Comparison of ENCODE assay signal across 9 cellular contexts in genomic region chr2:120346667-120347358, GRCh38. TPM values are rescaled to one million over a fixed set of nuclear protein-coding genes. Genes with fewer than 3 reads are reported as not detected.
DNase-seq lines count a peak whose midpoint lies in the region; ATAC-seq lines count a peak whose summit lies in the region.
"Had no signal": no experiment of that assay in that cellular context is flagged by ENCODE, and none has a peak within 500 bp of the region (broad histone marks: within the 10 kb centered on the region; RNA-seq: fewer than 3 reads in every experiment).

No MANE protein-coding gene starts in this region.

- no peak overlapping the region for H3K27ac ChIP-seq in ACC112 (ENCODE audit: low read depth, low read length)
- H3K27ac ChIP-seq in HUES64 (ENCODE audit: low read depth, low read length): no peak overlapping the region
- no peak overlapping the region for H3K27ac ChIP-seq in rectal smooth muscle tissue (ENCODE audit: low read depth, low read length)

- intact Hi-C loops in Right ventricle myocardium superior (cut with DNase I): loop anchor here (5.0 to 10.0 kb wide), 2 partner anchors 155 to 208 kb away; no protein-coding TSS in a partner anchor

- no peaks in the 10 kb centered on the region for H3K36me3 ChIP-seq in ACC112 (ENCODE audit: insufficient read depth, low read length)
- no peaks in the 10 kb centered on the region for H3K36me3 ChIP-seq in HUES64 (ENCODE audit: insufficient read depth, low read length)
- H3K36me3 ChIP-seq in rectal smooth muscle tissue (ENCODE audit: control insufficient read depth, insufficient read depth, low read length): no peaks in the 10 kb centered on the region

- peaks cover 62% of the 10 kb centered on the region for H3K27me3 Mint-ChIP-seq in activated T-cell treated with anti-CD3 and anti-CD28 coated beads, Interleukin-2, amount 50 U/mL, for 24 hours

- H3K27ac Mint-ChIP-seq in activated T-cell treated with anti-CD3 and anti-CD28 coated beads, Interleukin-2, amount 50 U/mL, for 24 hours: peak overlapping the region; percentile 4

- peaks cover 66% of the 10 kb centered on the region for H3K27me3 ChIP-seq in ACC112 (ENCODE audit: insufficient read depth, low read length)
- H3K27me3 ChIP-seq in HUES64 (ENCODE audit: insufficient read depth, low read length): peaks cover 98% of the 10 kb centered on the region
- H3K27me3 ChIP-seq in rectal smooth muscle tissue (ENCODE audit: control insufficient read depth, insufficient read depth, low read length): peaks cover 43% of the 10 kb centered on the region

- H3K9me3 ChIP-seq in HUES64 (ENCODE audit: insufficient read depth, low read depth, low read length): no peaks in the 10 kb centered on the region

- no peaks in the 10 kb centered on the region for H3K9me3 Mint-ChIP-seq in activated T-cell treated with anti-CD3 and anti-CD28 coated beads, Interleukin-2, amount 50 U/mL, for 24 hours

- no peak overlapping the region for H2AFZ ChIP-seq in ACC112 (ENCODE audit: low read length, unreplicated experiment)

- peak; percentile 20 for ATAC-seq in Right ventricle myocardium superior (ENCODE audit: poor library complexity)
- no peak for ATAC-seq in HG03095 (IDR thresholded peaks at IDR 0.05; ENCODE audit: unreplicated experiment)
- ATAC-seq: GM12878 had no signal

- H3K36me3 Mint-ChIP-seq in activated T-cell treated with anti-CD3 and anti-CD28 coated beads, Interleukin-2, amount 50 U/mL, for 24 hours (ENCODE audit: low read depth): no peaks in the 10 kb centered on the region

- H3K4me3 ChIP-seq in ACC112 (ENCODE audit: low read depth, low read length) (peak overlapping the region; percentile 48; the same call in 1 of the 2 replicates), HUES64 (ENCODE audit: low read length) (peak overlapping the region; percentile 36), rectal smooth muscle tissue (ENCODE audit: low read length) (peak overlapping the region; percentile 22)
- H3K4me3 ChIP-seq: GM12878 had no signal

- H3K4me3 Mint-ChIP-seq in activated T-cell treated with anti-CD3 and anti-CD28 coated beads, Interleukin-2, amount 50 U/mL, for 24 hours: peak overlapping the region; percentile 54

- no peak overlapping the region for H3K9ac ChIP-seq in HUES64 (ENCODE audit: low read depth, low read length)
- H3K9ac ChIP-seq in rectal smooth muscle tissue (ENCODE audit: low read length): no peak overlapping the region

- peak; percentile 40 for DNase-seq in activated T-cell treated with anti-CD3 and anti-CD28 coated beads, Interleukin-2, amount 50 U/mL, for 24 hours
- DNase-seq in Right ventricle myocardium superior: no peak
- DNase-seq in NK-92 treated with Interleukin-12 subunit alpha and Interleukin-12 subunit beta, amount 100 ng/mL, for 24 hours (lab: John Stamatoyannopoulos, UW): no peak
- no peak for DNase-seq in effector CD8-positive, alpha-beta T cell (lab: John Stamatoyannopoulos, UW)

- 2% methylated on average over 54 of the region's 54 CpGs for WGBS in HUES64

- no peaks in the 10 kb centered on the region for H3K79me2 ChIP-seq in ACC112 (ENCODE audit: control insufficient read depth, insufficient read depth, low read length, unreplicated experiment)

- H3K4me1 ChIP-seq in ACC112 (ENCODE audit: control insufficient read depth, insufficient read depth, low read length, unreplicated experiment) (no peaks in the 10 kb centered on the region), HUES64 (ENCODE audit: insufficient read depth, low read length) (peaks cover 22% of the 10 kb centered on the region), rectal smooth muscle tissue (ENCODE audit: control insufficient read depth, insufficient read depth, low read length) (no peaks in the 10 kb centered on the region)

- H3K4me1 Mint-ChIP-seq in activated T-cell treated with anti-CD3 and anti-CD28 coated beads, Interleukin-2, amount 50 U/mL, for 24 hours (ENCODE audit: low read depth): peaks cover 21% of the 10 kb centered on the region

RNA-seq across cellular contexts. Expression of gene INHBB, which starts 0.9 kb away (rescaled TPM):
- 0.10 TPM for polyA plus RNA-seq in HUES64 (2013, experiment 1 of 2)
- 0.13 TPM for polyA plus RNA-seq in HUES64 (2013, experiment 2 of 2)
- 8.2 TPM for total RNA-seq in Right ventricle myocardium superior
- polyA plus RNA-seq: GM12878 had no signal
